Comparison of ENCODE assay signal across 15 cellular contexts in genomic region chr17:50169881-50170459, GRCh38. TPM values are rescaled to one million over a fixed set of nuclear protein-coding genes. Genes with fewer than 3 reads are reported as not detected.
DNase-seq lines count a peak whose midpoint lies in the region; ATAC-seq lines count a peak whose summit lies in the region.
"Had no signal": no experiment of that assay in that cellular context is flagged by ENCODE, and none has a peak within 500 bp of the region (broad histone marks: within the 10 kb centered on the region; RNA-seq: fewer than 3 reads in every experiment).

No MANE protein-coding gene starts in this region.

- no peaks in the 10 kb centered on the region for H3K27me3 Mint-ChIP-seq in T-helper 17 cell
- no peaks in the 10 kb centered on the region for H3K27me3 Mint-ChIP-seq in memory B cell
- H3K27me3 Mint-ChIP-seq: stimulated activated naive CD8-positive, alpha-beta T cell treated with anti-CD3 and anti-CD28 coated beads, Interleukin-15, Interleukin-2, amounts not matched to agents 100 ng/mL and 50 ng/mL, for 24 hours had no signal

- H3K9me3 ChIP-seq in T-helper 17 cell (ENCODE audit: control insufficient read depth, low read length, poor library complexity, severe bottlenecking) (no peaks in the 10 kb centered on the region), MG63 (no peaks in the 10 kb centered on the region)
- H3K9me3 ChIP-seq: upper lobe of right lung had no signal

- H3K27ac Mint-ChIP-seq in T-helper 17 cell (peak overlapping the region; percentile 98), memory B cell (peak overlapping the region; percentile 89)
- no peak overlapping the region for H3K27ac Mint-ChIP-seq in stimulated activated effector memory CD8-positive, alpha-beta T cell treated with anti-CD3 and anti-CD28 coated beads, Interleukin-12 subunit alpha, Interleukin-12 subunit beta, amount 100 ng/mL, for 72 hours

- peaks cover 22% of the 10 kb centered on the region for H3K4me1 Mint-ChIP-seq in T-helper 17 cell
- peaks cover 22% of the 10 kb centered on the region for H3K4me1 Mint-ChIP-seq in memory B cell
- peaks cover 19% of the 10 kb centered on the region for H3K4me1 Mint-ChIP-seq in stimulated activated effector memory CD8-positive, alpha-beta T cell treated with anti-CD3 and anti-CD28 coated beads, Interleukin-12 subunit alpha, Interleukin-12 subunit beta, amount 100 ng/mL, for 72 hours

- DNase-seq in DMS53 (lab: John Stamatoyannopoulos, UW) (peak; percentile 24), DMS53 treated with DMSO at 0.1 percent for 48 hours (lab: John Stamatoyannopoulos, UW; ENCODE audit: unreplicated experiment) (no peak), T-helper 17 cell (no peak), memory B cell (ENCODE audit: low spot score in 2 of 2) (no peak), GDM1 (lab: John Stamatoyannopoulos, UW) (no peak), H4 (ENCODE audit: low spot score) (no peak), MG63 (no peak)
- no peak for DNase-seq in stimulated activated effector memory CD8-positive, alpha-beta T cell treated with anti-CD3 and anti-CD28 coated beads, Interleukin-12 subunit alpha, Interleukin-12 subunit beta, amount 100 ng/mL, for 72 hours (ENCODE audit: low spot score in 2 of 2)
- DNase-seq: upper lobe of right lung had no signal

- H3K4me3 Mint-ChIP-seq in T-helper 17 cell (peak overlapping the region; percentile 21), memory B cell (no peak overlapping the region)
- peak overlapping the region; percentile 57 for H3K4me3 Mint-ChIP-seq in stimulated activated effector memory CD8-positive, alpha-beta T cell treated with anti-CD3 and anti-CD28 coated beads, Interleukin-12 subunit alpha, Interleukin-12 subunit beta, amount 100 ng/mL, for 72 hours

- H3K36me3 Mint-ChIP-seq in T-helper 17 cell (ENCODE audit: low read depth) (no peaks in the 10 kb centered on the region), memory B cell (peaks cover 1% of the 10 kb centered on the region)
- peaks cover 6% of the 10 kb centered on the region for H3K36me3 Mint-ChIP-seq in stimulated activated effector memory CD8-positive, alpha-beta T cell treated with anti-CD3 and anti-CD28 coated beads, Interleukin-12 subunit alpha, Interleukin-12 subunit beta, amount 100 ng/mL, for 72 hours

- ATAC-seq in T-helper 17 cell = no peak
- no peak for ATAC-seq in memory B cell (ENCODE audit: low read depth)
- ATAC-seq in stimulated activated effector memory CD8-positive, alpha-beta T cell treated with anti-CD3 and anti-CD28 coated beads, Interleukin-12 subunit alpha, Interleukin-12 subunit beta, amount 100 ng/mL, for 72 hours = no peak

- no peak overlapping the region for H3K4me3 ChIP-seq in MG63
- H3K4me3 ChIP-seq: dorsolateral prefrontal cortex, upper lobe of right lung had no signal

- H3K9me3 Mint-ChIP-seq in memory B cell = no peaks in the 10 kb centered on the region
- H3K9me3 Mint-ChIP-seq in stimulated activated effector memory CD8-positive, alpha-beta T cell treated with anti-CD3 and anti-CD28 coated beads, Interleukin-12 subunit alpha, Interleukin-12 subunit beta, amount 100 ng/mL, for 72 hours = no peaks in the 10 kb centered on the region
- H3K9me3 Mint-ChIP-seq: stimulated activated naive CD8-positive, alpha-beta T cell treated with anti-CD3 and anti-CD28 coated beads, Interleukin-15, Interleukin-2, amounts not matched to agents 100 ng/mL and 50 ng/mL, for 24 hours had no signal

- no peaks in the 10 kb centered on the region for H3K36me3 ChIP-seq in MG63
- H3K36me3 ChIP-seq: upper lobe of right lung had no signal

- no peaks in the 10 kb centered on the region for H3K27me3 ChIP-seq in MG63
- H3K27me3 ChIP-seq: dorsolateral prefrontal cortex, foreskin keratinocyte, upper lobe of right lung had no signal

RNA-seq across cellular contexts. Expression of gene SGCA, which starts 4.2 kb away (rescaled TPM):
- not detected for total RNA-seq in T-helper 17 cell
- 0.45 TPM in 1 of 2 replicates, not detected in the other for total RNA-seq in H4 (2014; rRNA removed; shearing (Covaris generic))
- 1.1 TPM in 1 of 2 replicates, not detected in the other for total RNA-seq in MG63 (2014; rRNA removed; shearing (Covaris generic); ENCODE audit: low replicate concordance)
- total RNA-seq: bronchial epithelial cell, foreskin keratinocyte, MCF 10A, progenitor cell of endocrine pancreas had no signal

RNA-seq across cellular contexts. Expression of gene PPP1R9B, which starts 19.5 kb away (rescaled TPM):
- total RNA-seq in T-helper 17 cell = 100 to 1,000 TPM in 1 of 2 donors, 10 to 100 TPM in 1; 82.9 to 111 TPM
- 16.3 and 18.5 TPM in 2 replicates for total RNA-seq in H4 (2014; rRNA removed; shearing (Covaris generic))
- 56.1 and 68.2 TPM in 2 replicates for total RNA-seq in MG63 (2014; rRNA removed; shearing (Covaris generic); ENCODE audit: low replicate concordance)

RNA-seq across cellular contexts. Expression of gene COL1A1, which starts 31.5 kb away (rescaled TPM):
- 10 to 100 TPM; 15.4 to 16.6 TPM for total RNA-seq in T-helper 17 cell
- total RNA-seq in H4 (2014; rRNA removed; shearing (Covaris generic)) = 11.1 and 25.7 TPM in 2 replicates
- 261 and 431 TPM in 2 replicates for total RNA-seq in MG63 (2014; rRNA removed; shearing (Covaris generic); ENCODE audit: low replicate concordance)

RNA-seq across cellular contexts. Expression of gene SAMD14, which starts 40.0 kb away (rescaled TPM):
- total RNA-seq in T-helper 17 cell = 1 to 10 TPM; 1.7 to 5.8 TPM
- 0.70 and 1.2 TPM in 2 replicates for total RNA-seq in H4 (2014; rRNA removed; shearing (Covaris generic))
- not detected in 2 replicates for total RNA-seq in MG63 (2014; rRNA removed; shearing (Covaris generic); ENCODE audit: low replicate concordance)
